Comparison of ENCODE assay signal across 7 cellular contexts in genomic region chr19:14089662-14090508, GRCh38. TPM values are rescaled to one million over a fixed set of nuclear protein-coding genes. Genes with fewer than 3 reads are reported as not detected.
A peak's percentile ranks its signal among the peaks of the same experiment; 100 is the strongest.
DNase-seq lines count a peak whose midpoint lies in the region; ATAC-seq and TF ChIP-seq lines count a peak whose summit lies in the region.

No MANE protein-coding gene starts in this region.

- DNase-seq in T-helper 2 cell (peak; percentile 16 to 72 (median 34)), iPS-NIHi11 (ENCODE audit: low spot score) (peak; percentile 77)
- DNase-seq in stimulated activated CD4-positive, alpha-beta T cell treated with anti-CD3 and anti-CD28 coated beads, Interleukin-12 subunit alpha, Interleukin-12 subunit beta, amount 100 ng/mL, for 24 hours (ENCODE audit: low read depth in 2 of 2), result peak; percentile 30 to 33

- H3K27me3 Mint-ChIP-seq in brain, result peaks cover 3% of the 10 kb centered on the region

- peaks cover 0 to 21% (median 15%) of the 10 kb centered on the region in 5 experiments for H3K9me3 Mint-ChIP-seq in brain

- H3K4me1 Mint-ChIP-seq in brain, result peaks cover 24% of the 10 kb centered on the region

- peaks cover 45% of the 10 kb centered on the region for H3K36me3 Mint-ChIP-seq in brain

- H3K27ac Mint-ChIP-seq in brain, result peak overlapping the region; percentile 37 to 94 (median 90)

- peak overlapping the region; percentile 82 to 93 (median 88) for H3K4me3 Mint-ChIP-seq in brain

- peak; percentile 23 for ATAC-seq in HG03521 (IDR thresholded peaks at IDR 0.05; ENCODE audit: unreplicated experiment)
- ATAC-seq in GM18858 (IDR thresholded peaks at IDR 0.05; ENCODE audit: unreplicated experiment), result no peak

- TF ChIP-seq CTCF in GM12873 (IDR thresholded peaks at IDR 0.05; ENCODE audit: insufficient read depth, low read depth, low read length, missing control alignments), result peak; percentile 3
- TF ChIP-seq CTCF in brain (conservative IDR thresholded peaks at IDR 0.05), result peak in 1 of 2 experiments; percentile 14

RNA-seq across cellular contexts. Expression of gene SAMD1, which starts 0.7 kb away (rescaled TPM):
- polyA plus RNA-seq in brain (ENCODE audit: insufficient read depth, low read depth, low replicate concordance), result 168 TPM

RNA-seq across cellular contexts. Expression of gene C19orf67, which starts 4.3 kb away (rescaled TPM):
- polyA plus RNA-seq in brain (ENCODE audit: insufficient read depth, low read depth, low replicate concordance), result not detected

RNA-seq across cellular contexts. Expression of gene MISP3, which starts 17.3 kb away (rescaled TPM):
- 22.6 TPM for polyA plus RNA-seq in brain (ENCODE audit: insufficient read depth, low read depth, low replicate concordance)

RNA-seq across cellular contexts. Expression of gene PRKACA, which starts 27.7 kb away (rescaled TPM):
- polyA plus RNA-seq in brain (ENCODE audit: insufficient read depth, low read depth, low replicate concordance), result 235 TPM

RNA-seq across cellular contexts. Expression of gene PALM3, which starts 28.0 kb away (rescaled TPM):
- polyA plus RNA-seq in brain (ENCODE audit: insufficient read depth, low read depth, low replicate concordance), result 1.9 TPM
